1 cellular context compared by ENCODE assay signal in the genomic region with DNA sequence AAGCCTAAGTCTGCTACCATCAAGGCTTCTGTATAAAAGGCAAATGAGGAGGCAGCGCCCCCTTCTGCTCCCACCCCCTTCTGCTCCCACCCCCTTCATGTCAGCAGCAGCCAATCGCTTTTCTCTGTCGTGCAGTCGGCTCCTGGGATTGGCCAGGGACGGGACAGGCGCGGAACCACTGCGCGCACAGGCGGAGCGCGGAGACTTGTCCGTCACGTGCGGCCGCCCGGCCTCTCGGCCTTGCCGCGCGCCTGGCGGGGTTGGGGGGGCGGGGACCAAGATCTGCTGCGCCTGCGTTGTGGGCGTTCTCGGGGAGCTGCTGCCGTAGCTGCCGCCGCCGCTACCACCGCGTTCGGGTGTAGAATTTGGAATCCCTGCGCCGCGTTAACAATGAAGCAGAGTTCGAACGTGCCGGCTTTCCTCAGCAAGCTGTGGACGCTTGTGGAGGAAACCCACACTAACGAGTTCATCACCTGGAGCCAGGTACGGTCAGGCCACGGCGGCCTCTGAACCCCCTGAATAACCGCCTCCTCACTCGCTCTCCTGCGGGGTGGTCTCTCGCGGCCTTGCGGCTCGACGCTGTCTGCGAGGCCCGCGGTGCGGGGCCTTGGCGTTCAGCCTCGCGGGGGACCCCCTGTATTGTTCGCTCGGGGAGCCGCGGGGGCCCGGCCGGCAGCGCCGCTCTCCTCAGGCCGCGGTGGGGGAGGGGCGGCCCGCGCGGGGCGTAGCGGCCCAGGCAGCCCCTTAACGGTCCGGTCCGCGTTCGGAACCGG.
TF ChIP-seq lines count a peak whose summit lies in the region.

A gene with protein sequence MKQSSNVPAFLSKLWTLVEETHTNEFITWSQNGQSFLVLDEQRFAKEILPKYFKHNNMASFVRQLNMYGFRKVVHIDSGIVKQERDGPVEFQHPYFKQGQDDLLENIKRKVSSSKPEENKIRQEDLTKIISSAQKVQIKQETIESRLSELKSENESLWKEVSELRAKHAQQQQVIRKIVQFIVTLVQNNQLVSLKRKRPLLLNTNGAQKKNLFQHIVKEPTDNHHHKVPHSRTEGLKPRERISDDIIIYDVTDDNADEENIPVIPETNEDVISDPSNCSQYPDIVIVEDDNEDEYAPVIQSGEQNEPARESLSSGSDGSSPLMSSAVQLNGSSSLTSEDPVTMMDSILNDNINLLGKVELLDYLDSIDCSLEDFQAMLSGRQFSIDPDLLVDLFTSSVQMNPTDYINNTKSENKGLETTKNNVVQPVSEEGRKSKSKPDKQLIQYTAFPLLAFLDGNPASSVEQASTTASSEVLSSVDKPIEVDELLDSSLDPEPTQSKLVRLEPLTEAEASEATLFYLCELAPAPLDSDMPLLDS (plus strand): TSS at position 305 of the 773 bp plus-strand sequence. CDS start 86 bp downstream, at position 391.

TF ChIP-seq in HepG2, 621 proteins besides CTCF, POLR2A, EP300 and RAD21 (continued from another document and continues in another):
- TF ChIP-seq, protein P1, sequence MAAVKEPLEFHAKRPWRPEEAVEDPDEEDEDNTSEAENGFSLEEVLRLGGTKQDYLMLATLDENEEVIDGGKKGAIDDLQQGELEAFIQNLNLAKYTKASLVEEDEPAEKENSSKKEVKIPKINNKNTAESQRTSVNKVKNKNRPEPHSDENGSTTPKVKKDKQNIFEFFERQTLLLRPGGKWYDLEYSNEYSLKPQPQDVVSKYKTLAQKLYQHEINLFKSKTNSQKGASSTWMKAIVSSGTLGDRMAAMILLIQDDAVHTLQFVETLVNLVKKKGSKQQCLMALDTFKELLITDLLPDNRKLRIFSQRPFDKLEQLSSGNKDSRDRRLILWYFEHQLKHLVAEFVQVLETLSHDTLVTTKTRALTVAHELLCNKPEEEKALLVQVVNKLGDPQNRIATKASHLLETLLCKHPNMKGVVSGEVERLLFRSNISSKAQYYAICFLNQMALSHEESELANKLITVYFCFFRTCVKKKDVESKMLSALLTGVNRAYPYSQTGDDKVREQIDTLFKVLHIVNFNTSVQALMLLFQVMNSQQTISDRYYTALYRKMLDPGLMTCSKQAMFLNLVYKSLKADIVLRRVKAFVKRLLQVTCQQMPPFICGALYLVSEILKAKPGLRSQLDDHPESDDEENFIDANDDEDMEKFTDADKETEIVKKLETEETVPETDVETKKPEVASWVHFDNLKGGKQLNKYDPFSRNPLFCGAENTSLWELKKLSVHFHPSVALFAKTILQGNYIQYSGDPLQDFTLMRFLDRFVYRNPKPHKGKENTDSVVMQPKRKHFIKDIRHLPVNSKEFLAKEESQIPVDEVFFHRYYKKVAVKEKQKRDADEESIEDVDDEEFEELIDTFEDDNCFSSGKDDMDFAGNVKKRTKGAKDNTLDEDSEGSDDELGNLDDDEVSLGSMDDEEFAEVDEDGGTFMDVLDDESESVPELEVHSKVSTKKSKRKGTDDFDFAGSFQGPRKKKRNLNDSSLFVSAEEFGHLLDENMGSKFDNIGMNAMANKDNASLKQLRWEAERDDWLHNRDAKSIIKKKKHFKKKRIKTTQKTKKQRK (IDR thresholded peaks at IDR 0.05; ENCODE audit: low read length): no peak
- peak; percentile 67; the same call in 1 of the 2 replicates for TF ChIP-seq ZNF839 (CRISPR knock-in tag; IDR thresholded peaks at IDR 0.05; ENCODE audit: borderline replicate concordance)
- no peak for TF ChIP-seq ZNF577 (CRISPR knock-in tag; IDR thresholded peaks at IDR 0.05; ENCODE audit: borderline replicate concordance, low read depth)
- peak; percentile 66; the same call in 1 of the 2 replicates for TF ChIP-seq ZBTB7B (CRISPR knock-in tag; IDR thresholded peaks at IDR 0.05)
- TF ChIP-seq, protein P2, sequence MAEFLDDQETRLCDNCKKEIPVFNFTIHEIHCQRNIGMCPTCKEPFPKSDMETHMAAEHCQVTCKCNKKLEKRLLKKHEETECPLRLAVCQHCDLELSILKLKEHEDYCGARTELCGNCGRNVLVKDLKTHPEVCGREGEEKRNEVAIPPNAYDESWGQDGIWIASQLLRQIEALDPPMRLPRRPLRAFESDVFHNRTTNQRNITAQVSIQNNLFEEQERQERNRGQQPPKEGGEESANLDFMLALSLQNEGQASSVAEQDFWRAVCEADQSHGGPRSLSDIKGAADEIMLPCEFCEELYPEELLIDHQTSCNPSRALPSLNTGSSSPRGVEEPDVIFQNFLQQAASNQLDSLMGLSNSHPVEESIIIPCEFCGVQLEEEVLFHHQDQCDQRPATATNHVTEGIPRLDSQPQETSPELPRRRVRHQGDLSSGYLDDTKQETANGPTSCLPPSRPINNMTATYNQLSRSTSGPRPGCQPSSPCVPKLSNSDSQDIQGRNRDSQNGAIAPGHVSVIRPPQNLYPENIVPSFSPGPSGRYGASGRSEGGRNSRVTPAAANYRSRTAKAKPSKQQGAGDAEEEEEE (CRISPR knock-in tag; IDR thresholded peaks at IDR 0.05; ENCODE audit: borderline replicate concordance): no peak
- TF ChIP-seq ZNF30 (CRISPR knock-in tag; IDR thresholded peaks at IDR 0.05): peak; percentile 87; the same call in 1 of the 2 replicates
- no peak for TF ChIP-seq NR2F6 (IDR thresholded peaks at IDR 0.05)
- TF ChIP-seq NR2F6 (CRISPR knock-in tag; IDR thresholded peaks at IDR 0.05): peak; percentile 21; the same call in 1 of the 2 replicates
- peak; percentile 98 for TF ChIP-seq KDM5B (CRISPR knock-in tag; IDR thresholded peaks at IDR 0.05; ENCODE audit: borderline replicate concordance)
- peak; percentile 62; the same call in 1 of the 2 replicates for TF ChIP-seq ZFAT (CRISPR knock-in tag; conservative IDR thresholded peaks at IDR 0.05)
- TF ChIP-seq ZNF24 (IDR thresholded peaks at IDR 0.05): no peak
- no peak for TF ChIP-seq ZNF12 (CRISPR knock-in tag; IDR thresholded peaks at IDR 0.05)
- TF ChIP-seq TEAD3 (CRISPR knock-in tag; optimal IDR thresholded peaks at IDR 0.05; ENCODE audit: borderline replicate concordance): no peak
- TF ChIP-seq ZNF496 (CRISPR knock-in tag; IDR thresholded peaks at IDR 0.05; ENCODE audit: insufficient replicate concordance): no peak
- TF ChIP-seq, protein P3, sequence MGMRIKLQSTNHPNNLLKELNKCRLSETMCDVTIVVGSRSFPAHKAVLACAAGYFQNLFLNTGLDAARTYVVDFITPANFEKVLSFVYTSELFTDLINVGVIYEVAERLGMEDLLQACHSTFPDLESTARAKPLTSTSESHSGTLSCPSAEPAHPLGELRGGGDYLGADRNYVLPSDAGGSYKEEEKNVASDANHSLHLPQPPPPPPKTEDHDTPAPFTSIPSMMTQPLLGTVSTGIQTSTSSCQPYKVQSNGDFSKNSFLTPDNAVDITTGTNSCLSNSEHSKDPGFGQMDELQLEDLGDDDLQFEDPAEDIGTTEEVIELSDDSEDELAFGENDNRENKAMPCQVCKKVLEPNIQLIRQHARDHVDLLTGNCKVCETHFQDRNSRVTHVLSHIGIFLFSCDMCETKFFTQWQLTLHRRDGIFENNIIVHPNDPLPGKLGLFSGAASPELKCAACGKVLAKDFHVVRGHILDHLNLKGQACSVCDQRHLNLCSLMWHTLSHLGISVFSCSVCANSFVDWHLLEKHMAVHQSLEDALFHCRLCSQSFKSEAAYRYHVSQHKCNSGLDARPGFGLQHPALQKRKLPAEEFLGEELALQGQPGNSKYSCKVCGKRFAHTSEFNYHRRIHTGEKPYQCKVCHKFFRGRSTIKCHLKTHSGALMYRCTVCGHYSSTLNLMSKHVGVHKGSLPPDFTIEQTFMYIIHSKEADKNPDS (CRISPR knock-in tag; IDR thresholded peaks at IDR 0.05): 0 out of 2 replicates have a peak, but pooled peaks have one; percentile 71
- no peak for TF ChIP-seq ZNF251 (CRISPR knock-in tag; IDR thresholded peaks at IDR 0.05)
- TF ChIP-seq ZNF235 (CRISPR knock-in tag; IDR thresholded peaks at IDR 0.05; ENCODE audit: borderline replicate concordance): peak; percentile 94
- TF ChIP-seq MEIS2 (CRISPR knock-in tag; IDR thresholded peaks at IDR 0.05): peak; percentile 59; the same call in 1 of the 2 replicates
- TF ChIP-seq, protein P4, sequence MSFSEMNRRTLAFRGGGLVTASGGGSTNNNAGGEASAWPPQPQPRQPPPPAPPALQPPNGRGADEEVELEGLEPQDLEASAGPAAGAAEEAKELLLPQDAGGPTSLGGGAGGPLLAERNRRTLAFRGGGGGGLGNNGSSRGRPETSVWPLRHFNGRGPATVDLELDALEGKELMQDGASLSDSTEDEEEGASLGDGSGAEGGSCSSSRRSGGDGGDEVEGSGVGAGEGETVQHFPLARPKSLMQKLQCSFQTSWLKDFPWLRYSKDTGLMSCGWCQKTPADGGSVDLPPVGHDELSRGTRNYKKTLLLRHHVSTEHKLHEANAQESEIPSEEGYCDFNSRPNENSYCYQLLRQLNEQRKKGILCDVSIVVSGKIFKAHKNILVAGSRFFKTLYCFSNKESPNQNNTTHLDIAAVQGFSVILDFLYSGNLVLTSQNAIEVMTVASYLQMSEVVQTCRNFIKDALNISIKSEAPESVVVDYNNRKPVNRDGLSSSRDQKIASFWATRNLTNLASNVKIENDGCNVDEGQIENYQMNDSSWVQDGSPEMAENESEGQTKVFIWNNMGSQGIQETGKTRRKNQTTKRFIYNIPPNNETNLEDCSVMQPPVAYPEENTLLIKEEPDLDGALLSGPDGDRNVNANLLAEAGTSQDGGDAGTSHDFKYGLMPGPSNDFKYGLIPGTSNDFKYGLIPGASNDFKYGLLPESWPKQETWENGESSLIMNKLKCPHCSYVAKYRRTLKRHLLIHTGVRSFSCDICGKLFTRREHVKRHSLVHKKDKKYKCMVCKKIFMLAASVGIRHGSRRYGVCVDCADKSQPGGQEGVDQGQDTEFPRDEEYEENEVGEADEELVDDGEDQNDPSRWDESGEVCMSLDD (CRISPR knock-in tag; IDR thresholded peaks at IDR 0.05; ENCODE audit: borderline replicate concordance): peak; percentile 60
- TF ChIP-seq, protein P5, sequence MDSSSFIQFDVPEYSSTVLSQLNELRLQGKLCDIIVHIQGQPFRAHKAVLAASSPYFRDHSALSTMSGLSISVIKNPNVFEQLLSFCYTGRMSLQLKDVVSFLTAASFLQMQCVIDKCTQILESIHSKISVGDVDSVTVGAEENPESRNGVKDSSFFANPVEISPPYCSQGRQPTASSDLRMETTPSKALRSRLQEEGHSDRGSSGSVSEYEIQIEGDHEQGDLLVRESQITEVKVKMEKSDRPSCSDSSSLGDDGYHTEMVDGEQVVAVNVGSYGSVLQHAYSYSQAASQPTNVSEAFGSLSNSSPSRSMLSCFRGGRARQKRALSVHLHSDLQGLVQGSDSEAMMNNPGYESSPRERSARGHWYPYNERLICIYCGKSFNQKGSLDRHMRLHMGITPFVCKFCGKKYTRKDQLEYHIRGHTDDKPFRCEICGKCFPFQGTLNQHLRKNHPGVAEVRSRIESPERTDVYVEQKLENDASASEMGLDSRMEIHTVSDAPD (CRISPR knock-in tag; IDR thresholded peaks at IDR 0.05): peak; percentile 46; the same call in 1 of the 2 replicates
- TF ChIP-seq HNRNPLL (IDR thresholded peaks at IDR 0.05; ENCODE audit: low read depth, low read length, poor library complexity, severe bottlenecking): peak; percentile 96
- peak; percentile 28; the same call in 1 of the 2 replicates for TF ChIP-seq TSC22D2 (CRISPR knock-in tag; IDR thresholded peaks at IDR 0.05; ENCODE audit: borderline replicate concordance)
- no peak for TF ChIP-seq ZBTB8A (CRISPR knock-in tag; IDR thresholded peaks at IDR 0.05; ENCODE audit: borderline replicate concordance, low read depth)
- no peak for TF ChIP-seq JDP2 (CRISPR knock-in tag; IDR thresholded peaks at IDR 0.05; ENCODE audit: borderline replicate concordance)
- TF ChIP-seq ZNF367 (CRISPR knock-in tag; IDR thresholded peaks at IDR 0.05; ENCODE audit: borderline replicate concordance): 0 out of 2 replicates have a peak, but pooled peaks have one; percentile 68
- peak; percentile 51; the same call in 1 of the 2 replicates for TF ChIP-seq SP5 (CRISPR knock-in tag; IDR thresholded peaks at IDR 0.05; ENCODE audit: borderline replicate concordance, low read depth)
- peak; percentile 92 for TF ChIP-seq FOXC1 (CRISPR knock-in tag; IDR thresholded peaks at IDR 0.05; ENCODE audit: borderline replicate concordance)
- TF ChIP-seq ZNF775 (CRISPR knock-in tag; IDR thresholded peaks at IDR 0.05; ENCODE audit: borderline replicate concordance): no peak
- TF ChIP-seq ZKSCAN8 (CRISPR knock-in tag; IDR thresholded peaks at IDR 0.05; ENCODE audit: borderline replicate concordance): no peak
- TF ChIP-seq IRX3 (CRISPR knock-in tag; IDR thresholded peaks at IDR 0.05; ENCODE audit: borderline replicate concordance, low read depth): peak; percentile 55; the same call in 1 of the 2 replicates
- peak; percentile 5; the same call in 1 of the 2 replicates for TF ChIP-seq ZNF263 (CRISPR knock-in tag; IDR thresholded peaks at IDR 0.05)
- TF ChIP-seq NFYB (CRISPR knock-in tag; IDR thresholded peaks at IDR 0.05): peak; percentile 90
- TF ChIP-seq HOXA3 (CRISPR knock-in tag; IDR thresholded peaks at IDR 0.05): peak; percentile 61
- TF ChIP-seq CBX2 (IDR thresholded peaks at IDR 0.05; ENCODE audit: low read depth, low read length): no peak
- no peak for TF ChIP-seq CBX2 (CRISPR knock-in tag; IDR thresholded peaks at IDR 0.05; ENCODE audit: low read depth)
- TF ChIP-seq, protein P6, sequence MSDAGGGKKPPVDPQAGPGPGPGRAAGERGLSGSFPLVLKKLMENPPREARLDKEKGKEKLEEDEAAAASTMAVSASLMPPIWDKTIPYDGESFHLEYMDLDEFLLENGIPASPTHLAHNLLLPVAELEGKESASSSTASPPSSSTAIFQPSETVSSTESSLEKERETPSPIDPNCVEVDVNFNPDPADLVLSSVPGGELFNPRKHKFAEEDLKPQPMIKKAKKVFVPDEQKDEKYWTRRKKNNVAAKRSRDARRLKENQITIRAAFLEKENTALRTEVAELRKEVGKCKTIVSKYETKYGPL (CRISPR knock-in tag; IDR thresholded peaks at IDR 0.05): peak; percentile 76; the same call in 1 of the 2 replicates
- TF ChIP-seq, protein P7, sequence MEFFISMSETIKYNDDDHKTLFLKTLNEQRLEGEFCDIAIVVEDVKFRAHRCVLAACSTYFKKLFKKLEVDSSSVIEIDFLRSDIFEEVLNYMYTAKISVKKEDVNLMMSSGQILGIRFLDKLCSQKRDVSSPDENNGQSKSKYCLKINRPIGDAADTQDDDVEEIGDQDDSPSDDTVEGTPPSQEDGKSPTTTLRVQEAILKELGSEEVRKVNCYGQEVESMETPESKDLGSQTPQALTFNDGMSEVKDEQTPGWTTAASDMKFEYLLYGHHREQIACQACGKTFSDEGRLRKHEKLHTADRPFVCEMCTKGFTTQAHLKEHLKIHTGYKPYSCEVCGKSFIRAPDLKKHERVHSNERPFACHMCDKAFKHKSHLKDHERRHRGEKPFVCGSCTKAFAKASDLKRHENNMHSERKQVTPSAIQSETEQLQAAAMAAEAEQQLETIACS (CRISPR knock-in tag; IDR thresholded peaks at IDR 0.05): peak; percentile 27; the same call in 1 of the 2 replicates
- TF ChIP-seq SALL2 (CRISPR knock-in tag; IDR thresholded peaks at IDR 0.05): peak; percentile 98
- no peak for TF ChIP-seq LCORL (IDR thresholded peaks at IDR 0.05)
- TF ChIP-seq LCORL (CRISPR knock-in tag; IDR thresholded peaks at IDR 0.05): peak; percentile 77
- no peak for TF ChIP-seq ZNF615 (CRISPR knock-in tag; IDR thresholded peaks at IDR 0.05; ENCODE audit: borderline replicate concordance)
- TF ChIP-seq ZNF879 (CRISPR knock-in tag; IDR thresholded peaks at IDR 0.05): peak; percentile 81; the same call in 1 of the 2 replicates
- no peak for TF ChIP-seq NFE2L2 (IDR thresholded peaks at IDR 0.05; ENCODE audit: low read length)
- no peak for TF ChIP-seq ZNF44 (CRISPR knock-in tag; IDR thresholded peaks at IDR 0.05)
